In the genomic region with DNA sequence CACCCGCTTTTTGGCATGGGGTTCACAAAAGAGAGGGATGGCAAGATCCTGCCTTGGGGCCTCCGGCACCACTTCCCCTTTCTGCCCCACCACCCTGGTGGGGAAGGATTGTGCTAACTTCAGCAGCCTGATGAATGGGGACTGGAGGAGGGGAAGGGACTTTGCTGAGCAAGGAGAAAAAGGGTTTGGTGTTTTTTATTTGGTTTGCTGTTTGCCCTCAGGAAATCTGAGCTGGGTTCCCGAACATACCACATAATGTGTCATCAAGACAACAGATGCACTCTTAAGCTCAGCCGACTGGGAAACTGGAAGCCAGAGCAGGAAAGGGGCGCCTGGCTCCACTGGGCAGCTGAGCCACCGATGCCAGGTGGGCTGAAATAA, we compare ENCODE assay signal across 9 cellular contexts. TPM values are rescaled to one million over a fixed set of nuclear protein-coding genes. Genes with fewer than 3 reads are reported as not detected.
A peak's percentile ranks its signal among the peaks of the same experiment; 100 is the strongest.
DNase-seq lines count a peak whose midpoint lies in the region; ATAC-seq and TF ChIP-seq lines count a peak whose summit lies in the region.
"Had no signal": no experiment of that assay in that cellular context is flagged by ENCODE, and none has a peak within 500 bp of the region (broad histone marks: within the 10 kb centered on the region; RNA-seq: fewer than 3 reads in every experiment).

No MANE protein-coding gene starts in this region.

- H3K36me3 Mint-ChIP-seq in activated T-helper 17 cell treated with anti-CD3 and anti-CD28 coated beads, Interleukin-2, amount 50 U/mL, for 72 hours (ENCODE audit: low read depth), result no peaks in the 10 kb centered on the region

- peak overlapping the region; percentile 71 for H3K9ac ChIP-seq in SK-N-MC (ENCODE audit: insufficient read length)

- no peaks in the 10 kb centered on the region for H3K9me3 Mint-ChIP-seq in activated T-helper 17 cell treated with anti-CD3 and anti-CD28 coated beads, Interleukin-2, amount 50 U/mL, for 72 hours

- no peaks in the 10 kb centered on the region for H3K36me3 ChIP-seq in SK-N-MC (ENCODE audit: insufficient read depth, low read length)
- peaks cover 0 to 7% (median 0%) of the 10 kb centered on the region in 9 donors for H3K36me3 ChIP-seq in heart left ventricle
- H3K36me3 ChIP-seq: cardiac muscle cell had no signal

- TF ChIP-seq POLR2A in heart left ventricle (IDR thresholded peaks at IDR 0.05), result no peak

- H3K27ac ChIP-seq in SK-N-MC (peak overlapping the region; percentile 98), heart left ventricle (peak overlapping the region in 6 of 12 donors; percentile 3 to 93 (median 49))
- H3K27ac ChIP-seq: cardiac muscle cell had no signal

- H3K27ac Mint-ChIP-seq in activated T-helper 17 cell treated with anti-CD3 and anti-CD28 coated beads, Interleukin-2, amount 50 U/mL, for 72 hours, result no peak overlapping the region

- TF ChIP-seq CTCF in heart left ventricle (IDR thresholded peaks at IDR 0.05), result no peak

- WGBS in heart left ventricle, 4 donors, result 74 to 89% (median 78%) methylated on average over 6 of the region's 6 CpGs

- H3K27me3 Mint-ChIP-seq in activated T-helper 17 cell treated with anti-CD3 and anti-CD28 coated beads, Interleukin-2, amount 50 U/mL, for 72 hours, result peaks cover 10% of the 10 kb centered on the region

- peak overlapping the region; percentile 72 for H3K4me3 ChIP-seq in SK-N-MC
- peak overlapping the region in 6 of 12 donors; percentile 19 to 48 (median 26) for H3K4me3 ChIP-seq in heart left ventricle
- H3K4me3 ChIP-seq: cardiac muscle cell had no signal

- no peaks in the 10 kb centered on the region for H3K4me1 Mint-ChIP-seq in activated T-helper 17 cell treated with anti-CD3 and anti-CD28 coated beads, Interleukin-2, amount 50 U/mL, for 72 hours

- peaks cover 0 to 29% (median 2%) of the 10 kb centered on the region in 12 donors for H3K4me1 ChIP-seq in heart left ventricle

- ATAC-seq in heart left ventricle (peak; percentile 32 to 83 (median 78)), HG02981 (IDR thresholded peaks at IDR 0.05; ENCODE audit: unreplicated experiment) (no peak)
- ATAC-seq in activated T-helper 17 cell treated with anti-CD3 and anti-CD28 coated beads, Interleukin-2, amount 50 U/mL, for 72 hours (replicated peaks), result no peak

- intact Hi-C loops in heart left ventricle (cut with DNase I), result loop anchor here in 1 of 10 donors (10.0 kb wide), 1 partner anchor 69 kb away; no protein-coding TSS in a partner anchor

- no peaks in the 10 kb centered on the region for H3K27me3 ChIP-seq in heart left ventricle
- H3K27me3 ChIP-seq: cardiac muscle cell had no signal

- no peak overlapping the region for H3K4me3 Mint-ChIP-seq in activated T-helper 17 cell treated with anti-CD3 and anti-CD28 coated beads, Interleukin-2, amount 50 U/mL, for 72 hours

- H3K9me3 ChIP-seq in SK-N-MC (ENCODE audit: low read depth, low read length) (no peaks in the 10 kb centered on the region), heart left ventricle (no peaks in the 10 kb centered on the region)

- DNase-seq in HK-2 (ENCODE audit: unreplicated experiment) (peak; percentile 63), SK-N-MC (ENCODE audit: low read depth, low spot score) (peak; percentile 98), heart left ventricle (peak in 3 of 5 donors; percentile 36 to 56 (median 39)), stromal cell of bone marrow (ENCODE audit: low read depth) (peak; percentile 89)
- no peak for DNase-seq in activated T-cell treated with anti-CD3 and anti-CD28 coated beads, Interleukin-2, amount 50 U/mL, for 48 hours
- no peak for DNase-seq in activated CD4-positive, alpha-beta T cell treated with anti-CD3 and anti-CD28 coated beads for 1 hour

RNA-seq across cellular contexts. Expression of gene OLFML2B, which starts 19.9 kb away (rescaled TPM):
- total RNA-seq in heart left ventricle, result 10 to 100 TPM in 2 of 9 donors, 1 to 10 TPM in 5, under 1 TPM in 2; 0.75 to 39.2 (median 2.9) TPM
- polyA plus RNA-seq in heart left ventricle, result 1 to 10 TPM in 1 of 2 donors, under 1 TPM in 1; 0.91 to 2.8 TPM
- not detected for total RNA-seq in activated T-helper 17 cell treated with anti-CD3 and anti-CD28 coated beads, Interleukin-2, amount 50 U/mL, for 72 hours

Comparison
In these comparisons a context has a peak if more than half of its experiments do, and no peak if none do; other contexts are left out.
1. DNase-seq: peak in HK-2 (single experiment), SK-N-MC (single experiment), heart left ventricle (3 of 5) and stromal cell of bone marrow (single experiment); none in activated T-cell treated with anti-CD3 and anti-CD28 coated beads, Interleukin-2, amount 50 U/mL, for 48 hours (0 of 2) and activated CD4-positive, alpha-beta T cell treated with anti-CD3 and anti-CD28 coated beads for 1 hour (single experiment).
2. ATAC-seq: peak in heart left ventricle (4 of 4); none in activated T-helper 17 cell treated with anti-CD3 and anti-CD28 coated beads, Interleukin-2, amount 50 U/mL, for 72 hours (single experiment) and HG02981 (single experiment).